ENCODE assay signal across 23 cellular contexts in the genomic region with DNA sequence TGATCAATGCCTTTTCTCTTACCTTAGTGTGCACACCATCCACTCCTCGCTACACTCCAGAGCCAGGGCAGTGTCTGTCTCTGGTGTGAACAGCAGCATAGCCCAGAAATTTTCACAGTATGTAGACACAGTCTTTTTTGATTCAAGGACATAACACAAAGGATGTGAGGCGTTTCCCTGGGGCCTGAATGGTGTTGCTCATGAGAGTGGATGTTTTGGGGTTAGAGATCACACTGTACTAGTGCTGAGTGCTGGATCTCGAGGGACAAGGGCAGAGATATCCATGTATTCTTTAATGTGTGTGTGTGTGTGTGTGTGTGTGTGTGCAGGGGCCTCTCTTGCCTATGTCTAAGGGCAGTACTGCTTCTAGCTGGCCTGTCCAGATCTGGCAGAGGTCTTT. TPM values are rescaled to one million over a fixed set of nuclear protein-coding genes. Genes with fewer than 3 reads are reported as not detected.
DNase-seq lines count a peak whose midpoint lies in the region; ATAC-seq lines count a peak whose summit lies in the region.
"Had no signal": no experiment of that assay in that cellular context is flagged by ENCODE, and none has a peak within 500 bp of the region (broad histone marks: within the 10 kb centered on the region; RNA-seq: fewer than 3 reads in every experiment).

No MANE protein-coding gene starts in this region.

- H3K4me1 ChIP-seq in right cardiac atrium (ENCODE audit: control insufficient read depth, insufficient read depth, low read length) (peaks cover 11% of the 10 kb centered on the region), aorta (ENCODE audit: control insufficient read depth in 1 of 2, insufficient read depth in 2 of 2, low read length in 2 of 2) (no peaks in the 10 kb centered on the region)

- no peak overlapping the region for H3K4me3 ChIP-seq in right cardiac atrium (ENCODE audit: low read length)
- no peak overlapping the region for H3K4me3 ChIP-seq in aorta (ENCODE audit: low read length in 2 of 2)
- H3K4me3 ChIP-seq: A549; BLaER1 treated with 17β-estradiol and CSF1 and Interleukin-3, amounts not matched to agents 10 nM and 100 nM; hepatocyte had no signal

- H3K27ac Mint-ChIP-seq in activated T-helper 2 cell treated with anti-CD3 and anti-CD28 coated beads, Interferon-gamma antibody, Interleukin-2, Interleukin-4, amounts not matched to agents 10 μg/mL and 5 μg/mL and 100 μg/mL, durations not matched to agents 14 hours and 24 hours and 36 hours = no peak overlapping the region
- H3K27ac Mint-ChIP-seq: activated CD4-positive, alpha-beta T cell treated with anti-CD3 and anti-CD28 coated beads, Interleukin-2, amount 10 ng/mL, durations not matched to agents 24 days and 14 days; memory B cell; naive thymus-derived CD4-positive, alpha-beta T cell had no signal

- H3K4me3 Mint-ChIP-seq in activated T-helper 2 cell treated with anti-CD3 and anti-CD28 coated beads, Interferon-gamma antibody, Interleukin-2, Interleukin-4, amounts not matched to agents 10 μg/mL and 5 μg/mL and 100 μg/mL, durations not matched to agents 14 hours and 24 hours and 36 hours (ENCODE audit: low read depth) = no peak overlapping the region
- H3K4me3 Mint-ChIP-seq: activated CD4-positive, alpha-beta T cell treated with anti-CD3 and anti-CD28 coated beads, Interleukin-2, amount 10 ng/mL, durations not matched to agents 24 days and 14 days; memory B cell; naive thymus-derived CD4-positive, alpha-beta T cell had no signal

- H3K9me3 Mint-ChIP-seq in activated T-helper 2 cell treated with anti-CD3 and anti-CD28 coated beads, Interferon-gamma antibody, Interleukin-2, Interleukin-4, amounts not matched to agents 10 μg/mL and 5 μg/mL and 100 μg/mL, durations not matched to agents 14 hours and 24 hours and 36 hours = no peaks in the 10 kb centered on the region
- H3K9me3 Mint-ChIP-seq: activated CD4-positive, alpha-beta T cell treated with anti-CD3 and anti-CD28 coated beads, Interleukin-2, amount 10 ng/mL, durations not matched to agents 24 days and 14 days; memory B cell had no signal

- H3K9me3 ChIP-seq in right cardiac atrium (ENCODE audit: control insufficient read depth, low read length) (no peaks in the 10 kb centered on the region), aorta (ENCODE audit: control insufficient read depth, low read length) (no peaks in the 10 kb centered on the region)

- no peaks in the 10 kb centered on the region for H3K36me3 Mint-ChIP-seq in activated T-helper 2 cell treated with anti-CD3 and anti-CD28 coated beads, Interferon-gamma antibody, Interleukin-2, Interleukin-4, amounts not matched to agents 10 μg/mL and 5 μg/mL and 100 μg/mL, durations not matched to agents 14 hours and 24 hours and 36 hours (ENCODE audit: low read depth)

- intact Hi-C loops in Right ventricle myocardium inferior (cut with DNase I) = no loop called here
- intact Hi-C loops in cardiac septum (cut with DNase I) = no loop called here
- intact Hi-C loops in right cardiac atrium (cut with DNase I) = no loop called here
- intact Hi-C loops in posterior vena cava (cut with DNase I) = no loop called here
- intact Hi-C loops in aorta (cut with DNase I) = no loop called here
- intact Hi-C loops in activated T-helper 2 cell treated with anti-CD3 and anti-CD28 coated beads, Interferon-gamma antibody, Interleukin-2, Interleukin-4, amounts not matched to agents 10 μg/mL and 5 μg/mL and 100 μg/mL, durations not matched to agents 14 hours and 24 hours and 36 hours (cut with micrococcal nuclease) = loop anchor here (5.0 kb wide), 1 partner anchor 97 kb away; no protein-coding TSS in a partner anchor

- 41% methylated on average over 3 of the region's 3 CpGs for WGBS in right cardiac atrium
- 40 to 47% methylated on average over 3 of the region's 3 CpGs for WGBS in aorta, 2 donors

- no peaks in the 10 kb centered on the region for H3K36me3 ChIP-seq in aorta (ENCODE audit: control insufficient read depth in 1 of 2, insufficient read depth in 2 of 2, low read length in 1 of 2)
- H3K36me3 ChIP-seq: BLaER1 treated with 17β-estradiol and CSF1 and Interleukin-3, amounts not matched to agents 10 nM and 100 nM had no signal

- DNase-seq in Right ventricle myocardium inferior (ENCODE audit: missing footprints) (peak; percentile 43), cardiac septum (ENCODE audit: low spot score) (no peak), right cardiac atrium (peak in 2 of 3 donors; percentile 66 to 68), posterior vena cava (ENCODE audit: low spot score) (peak; percentile 63), aorta (no peak)
- DNase-seq in activated T-helper 2 cell treated with anti-CD3 and anti-CD28 coated beads, Interferon-gamma antibody, Interleukin-2, Interleukin-4, amounts not matched to agents 10 μg/mL and 5 μg/mL and 100 μg/mL, durations not matched to agents 14 hours and 24 hours and 36 hours (ENCODE audit: low spot score) = no peak
- DNase-seq: activated CD4-positive, alpha-beta T cell treated with anti-CD3 and anti-CD28 coated beads, Interleukin-2, amount 10 ng/mL, durations not matched to agents 24 days and 14 days; activated gamma-delta T cell treated with Interleukin-2 at 50 U/mL for 16 hours; amniotic stem cell; Calu3; effector CD4-positive, alpha-beta T cell; naive thymus-derived CD4-positive, alpha-beta T cell; NCI-H1436 treated with DMSO at 0.1 percent for 48 hours; NCI-H2171 treated with DMSO at 0.1 percent for 48 hours; NCI-H82; stimulated activated naive CD4-positive, alpha-beta T cell treated with Interleukin-2 at 50 U/mL for 16 hours had no signal

- peaks cover 5% of the 10 kb centered on the region for H3K27me3 Mint-ChIP-seq in activated T-helper 2 cell treated with anti-CD3 and anti-CD28 coated beads, Interferon-gamma antibody, Interleukin-2, Interleukin-4, amounts not matched to agents 10 μg/mL and 5 μg/mL and 100 μg/mL, durations not matched to agents 14 hours and 24 hours and 36 hours (ENCODE audit: low read depth)
- H3K27me3 Mint-ChIP-seq: activated CD4-positive, alpha-beta T cell treated with anti-CD3 and anti-CD28 coated beads, Interleukin-2, amount 10 ng/mL, durations not matched to agents 24 days and 14 days had no signal

- ATAC-seq in Right ventricle myocardium inferior (peak; percentile 59), right cardiac atrium (peak; percentile 50 to 89), aorta (ENCODE audit: low FRiP score) (peak; percentile 30), HG02678 (IDR thresholded peaks at IDR 0.05; ENCODE audit: unreplicated experiment) (no peak), GM18868 (IDR thresholded peaks at IDR 0.05; ENCODE audit: unreplicated experiment) (no peak)
- ATAC-seq: naive thymus-derived CD4-positive, alpha-beta T cell had no signal

- peaks cover 3% of the 10 kb centered on the region for H3K4me1 Mint-ChIP-seq in activated T-helper 2 cell treated with anti-CD3 and anti-CD28 coated beads, Interferon-gamma antibody, Interleukin-2, Interleukin-4, amounts not matched to agents 10 μg/mL and 5 μg/mL and 100 μg/mL, durations not matched to agents 14 hours and 24 hours and 36 hours (ENCODE audit: low read depth)
- H3K4me1 Mint-ChIP-seq: memory B cell had no signal

- no peak overlapping the region for H3K27ac ChIP-seq in right cardiac atrium (ENCODE audit: low read length)
- peak overlapping the region in 1 of 2 donors; percentile 52 for H3K27ac ChIP-seq in aorta (ENCODE audit: low read depth in 1 of 2, low read length in 2 of 2)
- H3K27ac ChIP-seq: BLaER1 treated with 17β-estradiol and CSF1 and Interleukin-3, amounts not matched to agents 10 nM and 100 nM; hepatocyte had no signal

- no peaks in the 10 kb centered on the region for H3K27me3 ChIP-seq in right cardiac atrium (ENCODE audit: control insufficient read depth, insufficient read depth)
- no peaks in the 10 kb centered on the region for H3K27me3 ChIP-seq in aorta (ENCODE audit: control insufficient read depth in 1 of 2, insufficient read depth in 2 of 2, low read length in 1 of 2)
- H3K27me3 ChIP-seq: BLaER1 treated with 17β-estradiol and CSF1 and Interleukin-3, amounts not matched to agents 10 nM and 100 nM; hepatocyte had no signal

RNA-seq across cellular contexts. Expression of gene HAAO, which starts 47.8 kb away (rescaled TPM):
- 1.9 TPM for total RNA-seq in Right ventricle myocardium inferior
- 2.5 TPM for total RNA-seq in cardiac septum
- 1 to 10 TPM; 3.5 to 5.9 (median 5.0) TPM for total RNA-seq in right cardiac atrium
- polyA plus RNA-seq in right cardiac atrium = 4.6 TPM
- 10 to 100 TPM in 1 of 2 donors, 1 to 10 TPM in 1; 5.1 to 15.0 TPM for total RNA-seq in posterior vena cava
- total RNA-seq in aorta = 10 to 100 TPM; 22.0 to 29.1 TPM
- 10 to 100 TPM; 33.4 to 54.5 TPM for polyA plus RNA-seq in aorta
- total RNA-seq in activated T-helper 2 cell treated with anti-CD3 and anti-CD28 coated beads, Interferon-gamma antibody, Interleukin-2, Interleukin-4, amounts not matched to agents 10 μg/mL and 5 μg/mL and 100 μg/mL, durations not matched to agents 14 hours and 24 hours and 36 hours = 5.1 and 5.8 TPM in 2 replicates
- total RNA-seq: HT1080 had no signal
- polyA plus RNA-seq: A549 had no signal

Comparison
In these comparisons a context has a peak if more than half of its experiments do, and no peak if none do; other contexts are left out.
1. DNase-seq: peak in Right ventricle myocardium inferior (single experiment), right cardiac atrium (2 of 3) and posterior vena cava (single experiment); none in cardiac septum (single experiment), aorta (0 of 2) and activated T-helper 2 cell treated with anti-CD3 and anti-CD28 coated beads, Interferon-gamma antibody, Interleukin-2, Interleukin-4, amounts not matched to agents 10 μg/mL and 5 μg/mL and 100 μg/mL, durations not matched to agents 14 hours and 24 hours and 36 hours (single experiment).
2. ATAC-seq: peak in Right ventricle myocardium inferior (single experiment), right cardiac atrium (2 of 2) and aorta (single experiment); none in HG02678 (single experiment) and GM18868 (single experiment).